ENCODE assay signal across 1 cellular context in the genomic region with DNA sequence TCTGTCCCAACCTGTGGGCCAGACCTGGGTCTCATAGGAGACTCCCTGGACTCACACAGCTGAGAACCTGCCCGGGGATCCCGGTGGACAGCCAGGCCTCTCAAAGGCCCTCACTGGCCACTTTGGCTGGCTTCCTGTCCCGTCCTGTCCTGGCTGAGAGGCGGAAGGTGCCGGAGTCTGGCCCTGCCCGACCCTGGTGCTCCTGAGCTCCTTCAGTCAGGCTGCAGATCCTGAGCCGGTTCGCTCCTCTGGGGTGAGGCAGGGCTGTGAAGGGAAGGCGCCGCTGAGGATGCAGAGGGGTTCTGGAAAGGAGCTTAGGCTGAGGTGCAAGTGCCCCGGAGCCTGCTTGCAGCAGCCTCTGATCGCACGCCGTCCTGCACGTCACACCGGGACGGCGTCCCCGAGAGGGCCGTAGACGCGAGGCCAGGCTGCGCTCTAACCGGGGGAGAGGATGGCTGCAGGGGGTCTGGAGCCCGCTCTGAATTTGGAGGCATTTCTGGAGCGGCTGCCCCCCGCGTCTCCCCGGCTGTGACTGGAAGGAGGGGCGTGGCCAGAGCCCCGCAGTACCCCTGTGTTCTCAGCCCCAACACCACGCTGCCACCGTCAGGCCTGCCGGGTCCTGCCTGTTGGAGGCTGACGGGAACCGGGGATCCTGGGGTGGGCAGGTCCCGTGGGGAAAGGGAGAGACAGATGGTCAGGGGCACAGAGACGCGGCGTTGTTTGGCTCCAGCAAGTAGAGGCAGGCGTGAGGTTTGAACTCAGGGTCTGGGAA.
TF ChIP-seq lines count a peak whose summit lies in the region.

No MANE protein-coding gene starts in this region.

TF ChIP-seq in K562, 482 proteins besides CTCF, POLR2A, EP300 and RAD21:
- TF ChIP-seq RBM22 (IDR thresholded peaks at IDR 0.05; ENCODE audit: low read depth, low read length, poor library complexity, severe bottlenecking) (peak; percentile 58), THAP7 (CRISPR knock-in tag; IDR thresholded peaks at IDR 0.05) (no peak), DEAF1 (CRISPR knock-in tag; IDR thresholded peaks at IDR 0.05) (no peak), TEAD2 (tag; IDR thresholded peaks at IDR 0.05) (no peak), MNT (conservative IDR thresholded peaks at IDR 0.05) (no peak), RBFOX2 (IDR thresholded peaks at IDR 0.05; ENCODE audit: low read depth, low read length) (peak; percentile 72), ZHX1 (conservative IDR thresholded peaks at IDR 0.05; ENCODE audit: low read length) (no peak), MEF2D (tag; conservative IDR thresholded peaks at IDR 0.05; ENCODE audit: low read depth) (no peak), MEF2A (IDR thresholded peaks at IDR 0.05; ENCODE audit: control insufficient read depth, low read depth, low read length) (no peak), RNF219 (CRISPR knock-in tag; IDR thresholded peaks at IDR 0.05) (no peak), POLR3G (IDR thresholded peaks at IDR 0.05; ENCODE audit: extremely low read depth, insufficient read length, insufficient replicate concordance) (no peak), POLR2G (IDR thresholded peaks at IDR 0.05; ENCODE audit: low read depth, low read length) (peak; percentile 56)
